In genomic region chr4:173167793-173168395, GRCh38 we compare ENCODE assay signal across 1 cellular context.
TF ChIP-seq lines count a peak whose summit lies in the region.

No MANE protein-coding gene starts in this region.

TF ChIP-seq in K562, 482 proteins besides CTCF, POLR2A, EP300 and RAD21 (continued from another document):
- TF ChIP-seq, protein P1, sequence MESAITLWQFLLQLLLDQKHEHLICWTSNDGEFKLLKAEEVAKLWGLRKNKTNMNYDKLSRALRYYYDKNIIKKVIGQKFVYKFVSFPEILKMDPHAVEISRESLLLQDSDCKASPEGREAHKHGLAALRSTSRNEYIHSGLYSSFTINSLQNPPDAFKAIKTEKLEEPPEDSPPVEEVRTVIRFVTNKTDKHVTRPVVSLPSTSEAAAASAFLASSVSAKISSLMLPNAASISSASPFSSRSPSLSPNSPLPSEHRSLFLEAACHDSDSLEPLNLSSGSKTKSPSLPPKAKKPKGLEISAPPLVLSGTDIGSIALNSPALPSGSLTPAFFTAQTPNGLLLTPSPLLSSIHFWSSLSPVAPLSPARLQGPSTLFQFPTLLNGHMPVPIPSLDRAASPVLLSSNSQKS (CRISPR knock-in tag; IDR thresholded peaks at IDR 0.05): no peak
- TF ChIP-seq PRPF4 (IDR thresholded peaks at IDR 0.05; ENCODE audit: insufficient read depth, low read depth, low read length, poor library complexity, severe bottlenecking) (no peak), ZNF699 (CRISPR knock-in tag; IDR thresholded peaks at IDR 0.05; ENCODE audit: insufficient replicate concordance) (no peak), GATAD2A (IDR thresholded peaks at IDR 0.05) (0 out of 2 replicates have a peak, but pooled peaks have one; percentile 49), MECOM (CRISPR knock-in tag; IDR thresholded peaks at IDR 0.05) (no peak), ZNF24 (IDR thresholded peaks at IDR 0.05) (no peak), ETV5 (CRISPR knock-in tag; IDR thresholded peaks at IDR 0.05; ENCODE audit: low read depth) (no peak), PPARD (CRISPR knock-in tag; IDR thresholded peaks at IDR 0.05) (no peak), HEY1 (CRISPR knock-in tag; IDR thresholded peaks at IDR 0.05; ENCODE audit: borderline replicate concordance) (no peak), ZNF589 (CRISPR knock-in tag; IDR thresholded peaks at IDR 0.05; ENCODE audit: low read depth) (no peak), EP400 (IDR thresholded peaks at IDR 0.05) (peak; percentile 78; the same call in 1 of the 2 replicates), MXI1 (IDR thresholded peaks at IDR 0.05; ENCODE audit: low read depth, low read length) (no peak), FOXP1 (CRISPR knock-in tag; IDR thresholded peaks at IDR 0.05) (no peak)
- TF ChIP-seq, protein P2, sequence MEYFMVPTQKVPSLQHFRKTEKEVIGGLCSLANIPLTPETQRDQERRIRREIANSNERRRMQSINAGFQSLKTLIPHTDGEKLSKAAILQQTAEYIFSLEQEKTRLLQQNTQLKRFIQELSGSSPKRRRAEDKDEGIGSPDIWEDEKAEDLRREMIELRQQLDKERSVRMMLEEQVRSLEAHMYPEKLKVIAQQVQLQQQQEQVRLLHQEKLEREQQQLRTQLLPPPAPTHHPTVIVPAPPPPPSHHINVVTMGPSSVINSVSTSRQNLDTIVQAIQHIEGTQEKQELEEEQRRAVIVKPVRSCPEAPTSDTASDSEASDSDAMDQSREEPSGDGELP (CRISPR knock-in tag; IDR thresholded peaks at IDR 0.05; ENCODE audit: borderline replicate concordance): no peak
- TF ChIP-seq, protein P3, sequence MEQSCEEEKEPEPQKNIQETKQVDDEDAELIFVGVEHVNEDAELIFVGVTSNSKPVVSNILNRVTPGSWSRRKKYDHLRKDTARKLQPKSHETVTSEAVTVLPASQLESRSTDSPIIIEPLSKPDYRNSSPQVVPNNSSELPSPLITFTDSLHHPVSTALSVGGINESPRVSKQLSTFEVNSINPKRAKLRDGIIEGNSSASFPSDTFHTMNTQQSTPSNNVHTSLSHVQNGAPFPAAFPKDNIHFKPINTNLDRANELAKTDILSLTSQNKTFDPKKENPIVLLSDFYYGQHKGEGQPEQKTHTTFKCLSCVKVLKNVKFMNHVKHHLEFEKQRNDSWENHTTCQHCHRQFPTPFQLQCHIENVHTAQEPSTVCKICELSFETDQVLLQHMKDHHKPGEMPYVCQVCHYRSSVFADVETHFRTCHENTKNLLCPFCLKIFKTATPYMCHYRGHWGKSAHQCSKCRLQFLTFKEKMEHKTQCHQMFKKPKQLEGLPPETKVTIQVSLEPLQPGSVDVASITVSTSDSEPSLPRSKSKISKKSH (CRISPR knock-in tag; IDR thresholded peaks at IDR 0.05): no peak
- TF ChIP-seq, protein P4, sequence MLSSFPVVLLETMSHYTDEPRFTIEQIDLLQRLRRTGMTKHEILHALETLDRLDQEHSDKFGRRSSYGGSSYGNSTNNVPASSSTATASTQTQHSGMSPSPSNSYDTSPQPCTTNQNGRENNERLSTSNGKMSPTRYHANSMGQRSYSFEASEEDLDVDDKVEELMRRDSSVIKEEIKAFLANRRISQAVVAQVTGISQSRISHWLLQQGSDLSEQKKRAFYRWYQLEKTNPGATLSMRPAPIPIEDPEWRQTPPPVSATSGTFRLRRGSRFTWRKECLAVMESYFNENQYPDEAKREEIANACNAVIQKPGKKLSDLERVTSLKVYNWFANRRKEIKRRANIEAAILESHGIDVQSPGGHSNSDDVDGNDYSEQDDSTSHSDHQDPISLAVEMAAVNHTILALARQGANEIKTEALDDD (IDR thresholded peaks at IDR 0.05): peak; percentile 9; the same call in 1 of the 2 replicates
